21 cellular contexts compared by ENCODE assay signal in genomic region chr20:1687053-1687452, GRCh38. TPM values are rescaled to one million over a fixed set of nuclear protein-coding genes. Genes with fewer than 3 reads are reported as not detected.
DNase-seq lines count a peak whose midpoint lies in the region; ATAC-seq and TF ChIP-seq lines count a peak whose summit lies in the region.
"Had no signal": no experiment of that assay in that cellular context is flagged by ENCODE, and none has a peak within 500 bp of the region (broad histone marks: within the 10 kb centered on the region; RNA-seq: fewer than 3 reads in every experiment).

No MANE protein-coding gene starts in this region.

- peaks cover 0 to 6% of the 10 kb centered on the region in 2 experiments for H3K9me3 ChIP-seq in CD4-positive, CD25-positive, alpha-beta regulatory T cell (ENCODE audit: control insufficient read depth in 2 of 2, low read length in 2 of 2)

- no peaks in the 10 kb centered on the region for H3K36me3 ChIP-seq in CD4-positive, CD25-positive, alpha-beta regulatory T cell (ENCODE audit: control insufficient read depth, insufficient read depth, low read length)

- TF ChIP-seq CTCF in dorsolateral prefrontal cortex (IDR thresholded peaks at IDR 0.05 in 54 of 56, conservative IDR thresholded peaks at IDR 0.05 in 2 of 56; ENCODE audit: low read depth in 1 of 56, partially characterized antibody in 56 of 56): no peak

- DNase-seq in activated T-cell treated with anti-CD3 and anti-CD28 coated beads, Interleukin-2, amount 50 U/mL, for 24 hours: no peak
- DNase-seq in activated T-cell treated with anti-CD3 and anti-CD28 coated beads, Interleukin-2, amount 50 U/mL, for 1 hour: no peak
- DNase-seq in CD4-positive, CD25-positive, alpha-beta regulatory T cell: no peak
- DNase-seq in SKM-1 treated with dmso at 0.1 percent for 144 hours (lab: John Stamatoyannopoulos, UW; ENCODE audit: unreplicated experiment) (peak; percentile 12), dorsolateral prefrontal cortex (no peak), NCI-H1105 treated with DMSO at 0.1 percent for 48 hours (lab: John Stamatoyannopoulos, UW) (no peak)
- DNase-seq in central memory CD8-positive, alpha-beta T cell (ENCODE audit: low spot score in 2 of 2): no peak
- DNase-seq: C1 segment of cervical spinal cord; DMS79; IMR-90; Kasumi-1; NCI-H1436; NCI-H2029 treated with DMSO at 0.1 percent for 48 hours; NCI-H2171 treated with DMSO at 0.1 percent for 48 hours; NCI-H446 treated with DMSO at 0.1 percent for 48 hours; NK-92 treated with Interleukin-12 subunit alpha and Interleukin-12 subunit beta, amount 100 ng/mL, for 24 hours; SIG-M5 had no signal

- H3K4me1 Mint-ChIP-seq in activated T-cell treated with anti-CD3 and anti-CD28 coated beads, Interleukin-2, amount 50 U/mL, for 24 hours (ENCODE audit: low read depth): peaks cover 78% of the 10 kb centered on the region
- peaks cover 7 to 60% (median 34%) of the 10 kb centered on the region in 4 donors for H3K4me1 Mint-ChIP-seq in CD4-positive, CD25-positive, alpha-beta regulatory T cell
- peaks cover 52% of the 10 kb centered on the region for H3K4me1 Mint-ChIP-seq in central memory CD8-positive, alpha-beta T cell

- H3K27ac Mint-ChIP-seq in activated T-cell treated with anti-CD3 and anti-CD28 coated beads, Interleukin-2, amount 50 U/mL, for 24 hours: peak overlapping the region; percentile 90
- H3K27ac Mint-ChIP-seq in CD4-positive, CD25-positive, alpha-beta regulatory T cell: peak overlapping the region; percentile 91 to 97 (median 94)
- H3K27ac Mint-ChIP-seq in central memory CD8-positive, alpha-beta T cell (ENCODE audit: low read depth): peak overlapping the region; percentile 86

- ATAC-seq in CD4-positive, CD25-positive, alpha-beta regulatory T cell (ENCODE audit: low read depth in 2 of 2): no peak
- no peak for ATAC-seq in central memory CD8-positive, alpha-beta T cell (replicated peaks; ENCODE audit: extremely low read depth, poor library complexity, severe bottlenecking)
- ATAC-seq in HG03342 (IDR thresholded peaks at IDR 0.05; ENCODE audit: unreplicated experiment): no peak

- no peak overlapping the region for H3K4me3 Mint-ChIP-seq in activated T-cell treated with anti-CD3 and anti-CD28 coated beads, Interleukin-2, amount 50 U/mL, for 24 hours
- peak overlapping the region in 3 of 4 donors; percentile 89 to 92 (median 90) for H3K4me3 Mint-ChIP-seq in CD4-positive, CD25-positive, alpha-beta regulatory T cell
- peak overlapping the region; percentile 76 for H3K4me3 Mint-ChIP-seq in central memory CD8-positive, alpha-beta T cell

- peaks cover 13% of the 10 kb centered on the region for H3K9me3 Mint-ChIP-seq in activated T-cell treated with anti-CD3 and anti-CD28 coated beads, Interleukin-2, amount 50 U/mL, for 24 hours
- H3K9me3 Mint-ChIP-seq in CD4-positive, CD25-positive, alpha-beta regulatory T cell: peaks cover 0 to 16% (median 3%) of the 10 kb centered on the region in 7 donors
- H3K9me3 Mint-ChIP-seq in central memory CD8-positive, alpha-beta T cell: peaks cover 5% of the 10 kb centered on the region

- no peaks in the 10 kb centered on the region for H3K27me3 Mint-ChIP-seq in activated T-cell treated with anti-CD3 and anti-CD28 coated beads, Interleukin-2, amount 50 U/mL, for 24 hours
- no peaks in the 10 kb centered on the region for H3K27me3 Mint-ChIP-seq in CD4-positive, CD25-positive, alpha-beta regulatory T cell
- no peaks in the 10 kb centered on the region for H3K27me3 Mint-ChIP-seq in central memory CD8-positive, alpha-beta T cell

- H3K36me3 Mint-ChIP-seq in activated T-cell treated with anti-CD3 and anti-CD28 coated beads, Interleukin-2, amount 50 U/mL, for 24 hours (ENCODE audit: low read depth): peaks cover 19% of the 10 kb centered on the region
- peaks cover 24% of the 10 kb centered on the region for H3K36me3 Mint-ChIP-seq in CD4-positive, CD25-positive, alpha-beta regulatory T cell
- H3K36me3 Mint-ChIP-seq in central memory CD8-positive, alpha-beta T cell (ENCODE audit: insufficient read depth): peaks cover 8% of the 10 kb centered on the region

- H3K27ac ChIP-seq in CD4-positive, CD25-positive, alpha-beta regulatory T cell (ENCODE audit: insufficient read depth, low read length, poor library complexity, severe bottlenecking): peak overlapping the region; percentile 65
- H3K27ac ChIP-seq in dorsolateral prefrontal cortex: no peak overlapping the region

- peak overlapping the region; percentile 87 for H3K4me3 ChIP-seq in CD4-positive, CD25-positive, alpha-beta regulatory T cell (ENCODE audit: low read depth, low read length)
- H3K4me3 ChIP-seq in dorsolateral prefrontal cortex: no peak overlapping the region

- intact Hi-C loops in dorsolateral prefrontal cortex (cut with DNase I): no loop called here

- peaks cover 29% of the 10 kb centered on the region for H3K4me1 ChIP-seq in CD4-positive, CD25-positive, alpha-beta regulatory T cell (ENCODE audit: control insufficient read depth, insufficient read depth, low read length, poor library complexity, severe bottlenecking)

- no peaks in the 10 kb centered on the region for H3K27me3 ChIP-seq in CD4-positive, CD25-positive, alpha-beta regulatory T cell (ENCODE audit: control insufficient read depth, insufficient read depth, low read length)
- no peaks in the 10 kb centered on the region for H3K27me3 ChIP-seq in dorsolateral prefrontal cortex

RNA-seq across cellular contexts. Expression of gene SIRPG, which starts 29.5 kb away (rescaled TPM):
- total RNA-seq in CD4-positive, CD25-positive, alpha-beta regulatory T cell: 49.6 TPM
- 100 to 1,000 TPM; 184 to 240 (median 197) TPM for polyA plus RNA-seq in CD4-positive, CD25-positive, alpha-beta regulatory T cell
- 1 to 10 TPM in 10 of 120 experiments, under 1 TPM in 29, not detected in 81; 0.32 to 2.1 (median 0.69) TPM for total RNA-seq in dorsolateral prefrontal cortex
- total RNA-seq: A673, H4, IMR-90, OCI-LY7 had no signal
- polyA plus RNA-seq: IMR-90 had no signal

Comparison
In these comparisons a context has a peak if more than half of its experiments do, and no peak if none do; other contexts are left out.
1. RNA of gene SIRPG, which starts 29.5 kb away (total RNA-seq): 49.6 TPM in CD4-positive, CD25-positive, alpha-beta regulatory T cell (single experiment); 0.32 to 2.1 TPM in dorsolateral prefrontal cortex; every median in the first group is over 10 times any median in the second.
2. Peak in every context shown above with its lines, with median percentiles within 50 percentile points of each other: H3K27ac Mint-ChIP-seq.